ENCODE assay signal across 27 cellular contexts in the genomic region with DNA sequence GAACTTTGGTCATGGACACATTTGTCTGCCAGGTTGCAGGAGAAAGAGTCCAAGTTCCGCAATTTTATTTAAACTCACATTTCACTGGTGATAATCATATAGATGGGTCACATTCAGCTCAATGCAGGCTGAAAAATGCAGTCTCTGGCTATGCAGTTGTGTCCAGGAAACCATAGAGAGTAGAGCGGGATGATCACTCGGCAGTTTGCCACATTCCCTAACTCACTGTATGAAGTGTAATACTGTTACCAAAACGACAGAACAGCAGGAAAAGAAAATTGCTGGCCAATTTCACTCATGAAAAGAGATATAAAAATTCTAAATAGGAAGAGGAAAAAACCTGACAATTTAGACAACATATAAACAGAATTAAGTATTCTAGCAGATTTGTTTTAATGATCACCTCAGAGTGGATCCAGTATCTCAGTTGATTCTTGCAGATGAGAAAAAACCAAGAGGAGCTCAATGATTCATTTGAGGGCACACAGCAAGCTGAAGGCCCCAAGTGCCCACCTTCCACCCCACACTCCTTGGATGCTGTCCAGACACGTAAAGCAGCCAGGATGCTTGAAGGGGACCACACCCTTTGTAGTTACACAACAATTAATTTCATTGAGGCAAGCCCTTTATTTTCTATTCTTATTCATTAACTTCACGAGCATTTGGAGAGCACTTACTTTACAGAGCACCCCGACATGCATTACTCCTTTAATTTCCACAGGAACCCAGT.
A peak's percentile ranks its signal among the peaks of the same experiment; 100 is the strongest.
DNase-seq lines count a peak whose midpoint lies in the region; ATAC-seq, FAIRE-seq and TF ChIP-seq lines count a peak whose summit lies in the region.
"Had no signal": no experiment of that assay in that cellular context is flagged by ENCODE, and none has a peak within 500 bp of the region (broad histone marks: within the 10 kb centered on the region; RNA-seq: fewer than 3 reads in every experiment).

No MANE protein-coding gene starts in this region.

- POLR2A ChIA-PET in activated CD8-positive, alpha-beta T cell treated with anti-CD3 and anti-CD28 coated beads, Interleukin-2, amount 10 ng/mL, durations not matched to agents 7 days and 5 days (lab: Charles Lee) = no interaction called here

- DNase-seq in DMS79 (lab: John Stamatoyannopoulos, UW) (peak; percentile 85), mammary epithelial cell (peak; percentile 53), left lobe of liver (ENCODE audit: low spot score) (no peak), RCC 7860 (ENCODE audit: low spot score) (no peak)
- DNase-seq in activated CD8-positive, alpha-beta T cell treated with anti-CD3 and anti-CD28 coated beads, Interleukin-2, amount 10 ng/mL, durations not matched to agents 7 days and 5 days = no peak
- DNase-seq: ACHN; activated CD4-positive, alpha-beta T cell treated with anti-CD3 and anti-CD28 coated beads, Interleukin-2, amount 50 U/mL, for 1 hour; activated gamma-delta T cell treated with Interleukin-2 at 50 U/mL for 16 hours; activated naive CD8-positive, alpha-beta T cell treated with anti-CD3 and anti-CD28 coated beads, Interleukin-2, amount 10 ng/mL, durations not matched to agents 7 days and 5 days; activated T-cell treated with anti-CD3 and anti-CD28 coated beads, Interleukin-2, amount 50 U/mL, for 48 hours; central memory CD4-positive, alpha-beta T cell; dermis blood vessel endothelial cell; DMS 273 treated with DMSO at 0.1 percent for 48 hours; H9; NCI-H2171; NCI-H510A treated with DMSO at 0.1 percent for 48 hours; ovary; SK-N-SH; stimulated activated naive CD4-positive, alpha-beta T cell had no signal

- no peaks in the 10 kb centered on the region for H3K9me3 Mint-ChIP-seq in activated CD8-positive, alpha-beta T cell treated with anti-CD3 and anti-CD28 coated beads, Interleukin-2, amount 10 ng/mL, durations not matched to agents 7 days and 5 days (ENCODE audit: insufficient read depth)

- H2AFZ ChIP-seq in Loucy (ENCODE audit: low read length) (peak overlapping the region; percentile 16; the same call in 1 of the 2 replicates), mammary epithelial cell (ENCODE audit: low read depth, low read length) (no peak overlapping the region)
- H2AFZ ChIP-seq: hepatocyte had no signal

- no peak overlapping the region for H3K27ac Mint-ChIP-seq in activated CD8-positive, alpha-beta T cell treated with anti-CD3 and anti-CD28 coated beads, Interleukin-2, amount 10 ng/mL, durations not matched to agents 7 days and 5 days
- H3K27ac Mint-ChIP-seq: activated naive CD8-positive, alpha-beta T cell treated with anti-CD3 and anti-CD28 coated beads, Interleukin-2, amount 10 ng/mL, durations not matched to agents 7 days and 5 days; H9; WTC11 had no signal

- peak; percentile 45 for ATAC-seq in left lobe of liver
- ATAC-seq in activated CD8-positive, alpha-beta T cell treated with anti-CD3 and anti-CD28 coated beads, Interleukin-2, amount 10 ng/mL, durations not matched to agents 7 days and 5 days = no peak
- ATAC-seq in GM21390 (IDR thresholded peaks at IDR 0.05; ENCODE audit: unreplicated experiment) = no peak
- ATAC-seq: gastroesophageal sphincter, WTC11 had no signal

- H3K9me2 ChIP-seq in Loucy (replicated peaks; ENCODE audit: low read depth, low read length) = no peaks in the 10 kb centered on the region
- H3K9me2 ChIP-seq: SK-N-SH had no signal

- intact Hi-C loops in mammary epithelial cell (cut with micrococcal nuclease) = no loop called here

- H3K4me1 Mint-ChIP-seq in activated CD8-positive, alpha-beta T cell treated with anti-CD3 and anti-CD28 coated beads, Interleukin-2, amount 10 ng/mL, durations not matched to agents 7 days and 5 days (ENCODE audit: low read depth) = no peaks in the 10 kb centered on the region
- H3K4me1 Mint-ChIP-seq: activated naive CD8-positive, alpha-beta T cell treated with anti-CD3 and anti-CD28 coated beads, Interleukin-2, amount 10 ng/mL, durations not matched to agents 7 days and 5 days; H9; WTC11 had no signal

- no peak for TF ChIP-seq CTCF in Loucy (conservative IDR thresholded peaks at IDR 0.05; ENCODE audit: low read length)
- no peak for TF ChIP-seq CTCF in mammary epithelial cell (conservative IDR thresholded peaks at IDR 0.05 in 1 of 2, IDR thresholded peaks at IDR 0.05 in 1 of 2; ENCODE audit: extremely low read depth in 1 of 2, insufficient read depth in 1 of 2, low read depth in 1 of 2, low read length in 2 of 2)

- H3K36me3 ChIP-seq in Loucy (ENCODE audit: insufficient read depth, low read length) (no peaks in the 10 kb centered on the region), mammary epithelial cell (ENCODE audit: insufficient read depth, low read length) (no peaks in the 10 kb centered on the region)
- H3K36me3 ChIP-seq: ascending aorta, gastroesophageal sphincter, ovary had no signal

- H3K27me3 ChIP-seq in Loucy (ENCODE audit: insufficient read depth, low read length, poor library complexity, severe bottlenecking) = no peaks in the 10 kb centered on the region
- no peaks in the 10 kb centered on the region for H3K27me3 ChIP-seq in mammary epithelial cell (ENCODE audit: insufficient read depth, low read length)
- H3K27me3 ChIP-seq: ascending aorta, gastroesophageal sphincter, hepatocyte, ovary had no signal

- H3K79me2 ChIP-seq in Loucy (ENCODE audit: insufficient read depth, low read length) (no peaks in the 10 kb centered on the region), mammary epithelial cell (ENCODE audit: insufficient read depth, low read length) (no peaks in the 10 kb centered on the region)
- H3K79me2 ChIP-seq: hepatocyte had no signal

- in situ Hi-C loops in mammary epithelial cell (cut with MboI; ENCODE audit: low sequenced_read_pairs in 2 of 2) = no loop called here

- H3K27ac ChIP-seq in mammary epithelial cell (ENCODE audit: insufficient read depth, low read depth, low read length) = no peak overlapping the region
- H3K27ac ChIP-seq: ascending aorta, gastroesophageal sphincter, hepatocyte, KMS-11, ovary had no signal

- no TSS peak for BruUV-seq in mammary epithelial cell (replicated peaks; lab: Mats Ljungman, UMichigan)

- H3K9ac ChIP-seq in Loucy (ENCODE audit: low read depth, low read length, poor library complexity, severe bottlenecking) (no peak overlapping the region), mammary epithelial cell (ENCODE audit: insufficient read depth, low read length) (no peak overlapping the region)
- H3K9ac ChIP-seq: KMS-11, SK-N-SH had no signal

- 70% methylated on average over 7 of the region's 7 CpGs for WGBS in mammary epithelial cell (ENCODE audit: low coverage, missing lambda C conversion rate)

- H3K4me2 ChIP-seq in Loucy (ENCODE audit: low read depth, low read length, poor library complexity, severe bottlenecking) (peak overlapping the region; percentile 4), mammary epithelial cell (ENCODE audit: insufficient read depth, low read depth, low read length) (no peak overlapping the region)
- H3K4me2 ChIP-seq: hepatocyte, KMS-11, SK-N-SH had no signal

- H3K9me3 ChIP-seq in Loucy (ENCODE audit: insufficient read depth, low read depth, low read length) (no peaks in the 10 kb centered on the region), mammary epithelial cell (replicated peaks; ENCODE audit: insufficient read depth, low read length) (no peaks in the 10 kb centered on the region)
- H3K9me3 ChIP-seq: ascending aorta, ovary, SK-N-SH had no signal

- no peaks in the 10 kb centered on the region for H3K36me3 Mint-ChIP-seq in activated CD8-positive, alpha-beta T cell treated with anti-CD3 and anti-CD28 coated beads, Interleukin-2, amount 10 ng/mL, durations not matched to agents 7 days and 5 days (ENCODE audit: low read depth)
- H3K36me3 Mint-ChIP-seq: activated naive CD8-positive, alpha-beta T cell treated with anti-CD3 and anti-CD28 coated beads, Interleukin-2, amount 10 ng/mL, durations not matched to agents 7 days and 5 days; WTC11 had no signal

- no peak for FAIRE-seq in RCC 7860 (lab: Jason Lieb, UNC)
- FAIRE-seq: GM12891 had no signal

- H3K27me3 Mint-ChIP-seq in activated CD8-positive, alpha-beta T cell treated with anti-CD3 and anti-CD28 coated beads, Interleukin-2, amount 10 ng/mL, durations not matched to agents 7 days and 5 days (ENCODE audit: low read depth) = no peaks in the 10 kb centered on the region
- H3K27me3 Mint-ChIP-seq: activated naive CD8-positive, alpha-beta T cell treated with anti-CD3 and anti-CD28 coated beads, Interleukin-2, amount 10 ng/mL, durations not matched to agents 7 days and 5 days had no signal

- no peaks in the 10 kb centered on the region for H3F3A ChIP-seq in Loucy (ENCODE audit: low read depth)

- H4K20me1 ChIP-seq in Loucy (ENCODE audit: insufficient read depth, low read length, poor library complexity, severe bottlenecking) (no peaks in the 10 kb centered on the region), mammary epithelial cell (ENCODE audit: insufficient read depth, low read length) (no peaks in the 10 kb centered on the region)

- H3K4me3 Mint-ChIP-seq in activated CD8-positive, alpha-beta T cell treated with anti-CD3 and anti-CD28 coated beads, Interleukin-2, amount 10 ng/mL, durations not matched to agents 7 days and 5 days = no peak overlapping the region
- H3K4me3 Mint-ChIP-seq: activated naive CD8-positive, alpha-beta T cell treated with anti-CD3 and anti-CD28 coated beads, Interleukin-2, amount 10 ng/mL, durations not matched to agents 7 days and 5 days; H9; WTC11 had no signal

- dilution Hi-C loops in mammary epithelial cell (cut with HindIII; ENCODE audit: low sequenced_read_pairs) = no loop called here

- CTCF ChIA-PET in mammary epithelial cell (lab: Charles Lee; ENCODE audit: low non-redundant PET) = no interaction called here
- CTCF ChIA-PET in activated CD8-positive, alpha-beta T cell treated with anti-CD3 and anti-CD28 coated beads, Interleukin-2, amount 10 ng/mL, durations not matched to agents 7 days and 5 days (lab: Charles Lee) = no interaction called here

- H3K4me3 ChIP-seq in Loucy (ENCODE audit: low read length, poor library complexity, severe bottlenecking) = no peak overlapping the region
- H3K4me3 ChIP-seq in mammary epithelial cell (replicated peaks in 1 of 3; ENCODE audit: insufficient read depth in 1 of 3, low read depth in 2 of 3, low read length in 3 of 3) = no peak overlapping the region
- H3K4me3 ChIP-seq: ascending aorta, gastroesophageal sphincter, hepatocyte, ovary had no signal

- H3K4me1 ChIP-seq in Loucy (ENCODE audit: insufficient read depth, low read length, poor library complexity, severe bottlenecking) = no peaks in the 10 kb centered on the region
- H3K4me1 ChIP-seq in mammary epithelial cell (ENCODE audit: insufficient read depth, low read length) = peaks cover 9% of the 10 kb centered on the region
- H3K4me1 ChIP-seq: ascending aorta had no signal

Comparison
In these comparisons a context has a peak if more than half of its experiments do, and no peak if none do; other contexts are left out.
1. DNase-seq: peak in DMS79 (single experiment) and mammary epithelial cell (single experiment); none in left lobe of liver (single experiment), activated CD8-positive, alpha-beta T cell treated with anti-CD3 and anti-CD28 coated beads, Interleukin-2, amount 10 ng/mL, durations not matched to agents 7 days and 5 days (single experiment) and RCC 7860 (single experiment).